ENCODE assay signal across 30 cellular contexts in the genomic region with DNA sequence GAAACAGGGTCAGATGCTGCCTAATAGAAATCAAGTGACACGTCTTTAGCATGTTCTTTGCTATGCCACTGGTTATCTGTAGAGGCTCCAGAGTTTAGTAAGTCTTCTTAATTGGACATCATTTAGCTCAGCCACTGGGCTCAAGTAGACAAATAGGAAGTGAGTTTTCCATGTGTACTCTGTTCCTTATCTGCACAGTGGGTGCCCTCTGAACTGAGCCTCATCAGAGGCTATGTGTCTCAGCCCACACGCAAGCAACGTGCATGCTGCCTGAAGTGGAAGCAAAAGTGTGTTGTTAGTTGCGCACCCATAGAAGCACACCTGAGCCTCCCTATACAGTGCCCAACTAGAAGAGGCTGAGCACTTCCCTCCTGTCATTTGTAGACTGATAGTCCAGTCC.
"Had no signal": no experiment of that assay in that cellular context is flagged by ENCODE, and none has a peak within 500 bp of the region (broad histone marks: within the 10 kb centered on the region; RNA-seq: fewer than 3 reads in every experiment).

No MANE protein-coding gene starts in this region.

- H2AFZ ChIP-seq: neural progenitor cell had no signal

- H3K4me3 ChIP-seq: cardiac muscle cell, colonic mucosa, esophagus squamous epithelium, heart right ventricle, neural progenitor cell, prostate gland, skin epidermis, testis, tibial artery, upper lobe of left lung had no signal

- H3K27me3 ChIP-seq: cardiac muscle cell, colonic mucosa, esophagus squamous epithelium, heart right ventricle, neural progenitor cell, testis, tibial artery, upper lobe of left lung had no signal

- H3K4me3 Mint-ChIP-seq: central memory CD8-positive, alpha-beta T cell; dendritic cell treated with granulocyte-macrophage colony-stimulating factor and Interleukin-4, amounts not matched to agents 40 ng/mL and 50 ng/mL, for 4 days; endodermal cell; immature natural killer cell; naive B cell; natural killer cell treated with Interleukin-12 subunit alpha and Interleukin-12 subunit beta and Interleukin-15 and Interleukin-18, amount 100 ng/mL, for 72 hours; neural progenitor cell had no signal

- ATAC-seq: natural killer cell treated with Interleukin-12 subunit alpha and Interleukin-12 subunit beta and Interleukin-15 and Interleukin-18, amount 100 ng/mL, for 72 hours; right cardiac atrium; stimulated activated naive CD8-positive, alpha-beta T cell treated with anti-CD3 and anti-CD28 coated beads, Interleukin-15, Interleukin-2, amounts not matched to agents 100 U/mL and 50 U/mL, for 24 hours had no signal

- DNase-seq: colonic mucosa; effector CD8-positive, alpha-beta T cell; endodermal cell; esophagus squamous epithelium; foreskin melanocyte; glutamatergic neuron; heart right ventricle; hypothalamus; immature natural killer cell; islet precursor cell; mammary epithelial cell; naive B cell; nucleus accumbens; right cardiac atrium; stimulated activated CD4-positive, alpha-beta T cell treated with anti-CD3 and anti-CD28 coated beads, Interleukin-15, amount 100 ng/mL, for 24 hours; stimulated activated CD4-positive, alpha-beta T cell treated with anti-CD3 and anti-CD28 coated beads, Interleukin-2, amount 100 ng/mL, for 48 hours; stimulated activated naive CD8-positive, alpha-beta T cell treated with anti-CD3 and anti-CD28 coated beads, Interleukin-15, Interleukin-2, amounts not matched to agents 100 U/mL and 50 U/mL, for 24 hours; substantia nigra; testis; tibial artery; upper lobe of left lung had no signal

- H3K36me3 ChIP-seq: cardiac muscle cell, colonic mucosa, esophagus squamous epithelium, heart right ventricle, neural progenitor cell, prostate gland, tibial artery, upper lobe of left lung had no signal

- H3K36me3 Mint-ChIP-seq: immature natural killer cell; naive B cell; natural killer cell treated with Interleukin-12 subunit alpha and Interleukin-12 subunit beta and Interleukin-15 and Interleukin-18, amount 100 ng/mL, for 72 hours; neural progenitor cell had no signal

- H3K9me3 ChIP-seq: colonic mucosa, esophagus squamous epithelium, heart right ventricle, prostate gland, testis, tibial artery, upper lobe of left lung had no signal

- H3K27me3 Mint-ChIP-seq: central memory CD8-positive, alpha-beta T cell; dendritic cell treated with granulocyte-macrophage colony-stimulating factor and Interleukin-4, amounts not matched to agents 40 ng/mL and 50 ng/mL, for 4 days; naive B cell; natural killer cell treated with Interleukin-12 subunit alpha and Interleukin-12 subunit beta and Interleukin-15 and Interleukin-18, amount 100 ng/mL, for 72 hours had no signal

- H3K27ac ChIP-seq: cardiac muscle cell, colonic mucosa, epithelial cell of prostate, esophagus squamous epithelium, heart right ventricle, neural progenitor cell, prostate gland, skin epidermis, testis, tibial artery, upper lobe of left lung had no signal

- H3K27ac Mint-ChIP-seq: dendritic cell treated with granulocyte-macrophage colony-stimulating factor and Interleukin-4, amounts not matched to agents 40 ng/mL and 50 ng/mL, for 4 days; endodermal cell; immature natural killer cell; naive B cell; natural killer cell treated with Interleukin-12 subunit alpha and Interleukin-12 subunit beta and Interleukin-15 and Interleukin-18, amount 100 ng/mL, for 72 hours; neural progenitor cell had no signal

- H3K4me2 ChIP-seq: neural progenitor cell had no signal

- H3K9ac ChIP-seq: neural progenitor cell had no signal

- H3K9me3 Mint-ChIP-seq: dendritic cell treated with granulocyte-macrophage colony-stimulating factor and Interleukin-4, amounts not matched to agents 40 ng/mL and 50 ng/mL, for 4 days; endodermal cell; neural progenitor cell had no signal

- FAIRE-seq: urothelium cell line had no signal

- H3K4me1 ChIP-seq: colonic mucosa, heart right ventricle, neural progenitor cell, prostate gland, testis, tibial artery, upper lobe of left lung had no signal

- H3K4me1 Mint-ChIP-seq: central memory CD8-positive, alpha-beta T cell; immature natural killer cell; naive B cell had no signal
